Comparison of ENCODE assay signal across 12 cellular contexts in genomic region chr5:139725073-139725830, GRCh38.
DNase-seq lines count a peak whose midpoint lies in the region; ATAC-seq and TF ChIP-seq lines count a peak whose summit lies in the region.
"Had no signal": no experiment of that assay in that cellular context is flagged by ENCODE, and none has a peak within 500 bp of the region (broad histone marks: within the 10 kb centered on the region; RNA-seq: fewer than 3 reads in every experiment).

No MANE protein-coding gene starts in this region.

- peak; percentile 33 for DNase-seq in DMS53 (lab: John Stamatoyannopoulos, UW)
- no peak for DNase-seq in DMS53 treated with DMSO at 0.1 percent for 48 hours (lab: John Stamatoyannopoulos, UW; ENCODE audit: unreplicated experiment)
- DNase-seq in mucosa of descending colon: peak in 1 of 3 donors; percentile 62
- no peak for DNase-seq in vagina (ENCODE audit: extremely low spot score in 2 of 2)
- DNase-seq in activated naive CD4-positive, alpha-beta T cell treated with Interleukin-2 at 50 U/mL for 16 hours: no peak
- no peak for DNase-seq in H7
- DNase-seq: NCI-H2107 had no signal

- peak; percentile 26 for ATAC-seq in esophagus mucosa
- peak; percentile 59 for ATAC-seq in mucosa of descending colon
- no peak for ATAC-seq in GM21723 (IDR thresholded peaks at IDR 0.05; ENCODE audit: unreplicated experiment)
- ATAC-seq: WTC11 had no signal

- H3K9me3 ChIP-seq in mucosa of descending colon (no peaks in the 10 kb centered on the region), vagina (no peaks in the 10 kb centered on the region)
- H3K9me3 ChIP-seq: neutrophil had no signal

- TF ChIP-seq POLR2A in vagina (IDR thresholded peaks at IDR 0.05): no peak

- TF ChIP-seq CTCF in mucosa of descending colon (IDR thresholded peaks at IDR 0.05) (no peak), vagina (IDR thresholded peaks at IDR 0.05) (no peak)

- no peak overlapping the region for H3K4me3 ChIP-seq in mucosa of descending colon
- no peak overlapping the region for H3K4me3 ChIP-seq in vagina
- H3K4me3 ChIP-seq in H7 (ENCODE audit: insufficient read depth, low read depth, low read length): no peak overlapping the region

- H3K27me3 ChIP-seq in vagina (no peaks in the 10 kb centered on the region), H7 (ENCODE audit: control insufficient read depth, insufficient read depth, low read length) (no peaks in the 10 kb centered on the region)
- H3K27me3 ChIP-seq: neutrophil had no signal

- H3K36me3 ChIP-seq in mucosa of descending colon (ENCODE audit: low read depth): no peaks in the 10 kb centered on the region
- H3K36me3 ChIP-seq in vagina: no peaks in the 10 kb centered on the region
- H3K36me3 ChIP-seq in H7 (replicated peaks; ENCODE audit: control insufficient read depth, insufficient read depth, low read length): no peaks in the 10 kb centered on the region; the same call in 1 of the 2 replicates
- H3K36me3 ChIP-seq: neutrophil had no signal

- no peaks in the 10 kb centered on the region for H3K4me1 ChIP-seq in mucosa of descending colon (ENCODE audit: low read depth)
- peaks cover 17% of the 10 kb centered on the region for H3K4me1 ChIP-seq in vagina

- H3K27ac ChIP-seq in vagina: peak overlapping the region; percentile 63
- H3K27ac ChIP-seq: 22Rv1, neutrophil had no signal

- intact Hi-C loops in mucosa of descending colon (cut with DNase I, micrococcal nuclease) (no loop called here), vagina (cut with DNase I) (no loop called here)
